ENCODE assay signal across 9 cellular contexts in genomic region chr19:1618157-1619093, GRCh38. TPM values are rescaled to one million over a fixed set of nuclear protein-coding genes. Genes with fewer than 3 reads are reported as not detected.
DNase-seq lines count a peak whose midpoint lies in the region; ATAC-seq, FAIRE-seq and TF ChIP-seq lines count a peak whose summit lies in the region.
"Had no signal": no experiment of that assay in that cellular context is flagged by ENCODE, and none has a peak within 500 bp of the region (broad histone marks: within the 10 kb centered on the region; RNA-seq: fewer than 3 reads in every experiment).

No MANE protein-coding gene starts in this region.

- CTCF ChIA-PET in K562 (lab: Yijun Ruan, JAX; ENCODE audit: low intra/inter-chr PET ratio): no interaction called here

- in situ Hi-C loops in K562 (cut with MboI): no loop called here

- no peak overlapping the region for H2AFZ ChIP-seq in K562 (ENCODE audit: low read depth, low read length)

- no peak overlapping the region for H3K27ac ChIP-seq in K562 (ENCODE audit: extremely low read depth, low read depth, low read length)
- no peak overlapping the region for H3K27ac ChIP-seq in liver (ENCODE audit: low read depth in 1 of 2, low read length in 2 of 2)
- no peak overlapping the region for H3K27ac ChIP-seq in effector memory CD4-positive, alpha-beta T cell (ENCODE audit: insufficient read depth, low read length, poor library complexity, severe bottlenecking)

- H3K4me2 ChIP-seq in K562 (ENCODE audit: insufficient read depth, low read length): no peak overlapping the region

- peak; percentile 43 to 45 (median 43); a peak in 5 of 6 replicates for TF ChIP-seq CTCF in K562 (IDR thresholded peaks at IDR 0.05 in 2 of 3, conservative IDR thresholded peaks at IDR 0.05 in 1 of 3; ENCODE audit: insufficient read depth in 2 of 3, low read depth in 1 of 3, low read length in 3 of 3)
- peak; percentile 32 for TF ChIP-seq CTCF in liver (IDR thresholded peaks at IDR 0.05; ENCODE audit: low read depth, low read length, missing input control)

- H3K4me1 ChIP-seq in K562 (replicated peaks in 1 of 2; ENCODE audit: control insufficient read depth in 2 of 2, insufficient read depth in 2 of 2, low read length in 2 of 2): peaks cover 0 to 54% of the 10 kb centered on the region in 2 experiments; a peak in 2 of 5 replicates
- no peaks in the 10 kb centered on the region for H3K4me1 ChIP-seq in liver (ENCODE audit: control insufficient read depth in 4 of 4, insufficient read depth in 4 of 4, low read length in 3 of 4)
- H3K4me1 ChIP-seq in effector memory CD4-positive, alpha-beta T cell (ENCODE audit: control insufficient read depth, insufficient read depth, low read length, poor library complexity, severe bottlenecking): no peaks in the 10 kb centered on the region

- TF ChIP-seq EP300 in K562 (IDR thresholded peaks at IDR 0.05; ENCODE audit: low read length): no peak

- WGBS in K562 (ENCODE audit: insufficient coverage, low coverage, missing lambda C conversion rate): 94% methylated on average over 19 of the region's 24 CpGs
- WGBS in liver: 82% methylated on average over 24 of the region's 24 CpGs

- no peaks in the 10 kb centered on the region for H4K20me1 ChIP-seq in K562 (replicated peaks; ENCODE audit: control insufficient read depth, insufficient read depth, low read length)

- H3K27me3 ChIP-seq in K562 (ENCODE audit: control insufficient read depth in 2 of 2, insufficient read depth in 2 of 2, low read length in 2 of 2) (no peaks in the 10 kb centered on the region), liver (ENCODE audit: control insufficient read depth in 4 of 4, insufficient read depth in 4 of 4, low read length in 3 of 4) (no peaks in the 10 kb centered on the region)
- no peaks in the 10 kb centered on the region for H3K27me3 ChIP-seq in effector memory CD4-positive, alpha-beta T cell (replicated peaks; ENCODE audit: control insufficient read depth, insufficient read depth, low read length, poor library complexity, severe bottlenecking)

- H3K4me3 ChIP-seq in K562: no peak overlapping the region
- H3K4me3 ChIP-seq in liver (ENCODE audit: low read depth in 1 of 3, low read length in 3 of 3): no peak overlapping the region
- no peak overlapping the region for H3K4me3 ChIP-seq in effector memory CD4-positive, alpha-beta T cell (ENCODE audit: insufficient read depth, low read depth, low read length, poor library complexity, severe bottlenecking)

- no peak for TF ChIP-seq POLR2A in K562 (conservative IDR thresholded peaks at IDR 0.05)

- no TSS peak for BruUV-seq in K562 (replicated peaks; lab: Mats Ljungman, UMichigan)

- H3K9me1 ChIP-seq in K562 (ENCODE audit: control insufficient read depth, insufficient read depth, low read length): no peaks in the 10 kb centered on the region

- FAIRE-seq in K562 (lab: Jason Lieb, UNC): no peak
- FAIRE-seq: G401.6 had no signal

- H3K36me3 ChIP-seq in K562 (ENCODE audit: control insufficient read depth, insufficient read depth, low read length) (peaks cover 93% of the 10 kb centered on the region), liver (ENCODE audit: control insufficient read depth in 4 of 4, insufficient read depth in 3 of 4, low read depth in 1 of 4, low read length in 3 of 4) (peaks cover 2 to 27% (median 5%) of the 10 kb centered on the region in 4 donors)
- peaks cover 46% of the 10 kb centered on the region for H3K36me3 ChIP-seq in effector memory CD4-positive, alpha-beta T cell (ENCODE audit: control insufficient read depth, insufficient read depth, low read length)

- H3K79me2 ChIP-seq in K562 (ENCODE audit: control insufficient read depth, insufficient read depth, low read length): no peaks in the 10 kb centered on the region; the same call in 1 of the 3 replicates

- ATAC-seq in K562: peak; percentile 86
- no peak for ATAC-seq in HG02885 (IDR thresholded peaks at IDR 0.05; ENCODE audit: poor library complexity, unreplicated experiment)
- no peak for ATAC-seq in HG02610 (IDR thresholded peaks at IDR 0.05; ENCODE audit: unreplicated experiment)

- POLR2A ChIA-PET in K562 (lab: Yijun Ruan, JAX): interaction anchor here (1.2 kb wide), 1 partner anchor 14 kb away, joined by 4 read pairs; no protein-coding TSS in a partner anchor

- no peaks in the 10 kb centered on the region for H3K9me3 ChIP-seq in K562 (replicated peaks; ENCODE audit: control insufficient read depth, insufficient read depth, low read depth, low read length)
- no peaks in the 10 kb centered on the region for H3K9me3 ChIP-seq in liver (ENCODE audit: control insufficient read depth in 4 of 4, low read length in 3 of 4)
- no peaks in the 10 kb centered on the region for H3K9me3 ChIP-seq in effector memory CD4-positive, alpha-beta T cell (ENCODE audit: control insufficient read depth, low read length)

- DNase-seq in SIG-M5 treated with dmso at 0.1 percent for 504 hours (lab: John Stamatoyannopoulos, UW; ENCODE audit: unreplicated experiment): peak; percentile 20
- no peak for DNase-seq in SIG-M5 (lab: John Stamatoyannopoulos, UW)
- peak; percentile 18 for DNase-seq in NCI-H2171 treated with DMSO at 0.1 percent for 48 hours (lab: John Stamatoyannopoulos, UW)
- peak; percentile 46 to 64 (median 55) for DNase-seq in K562 (ENCODE audit: extremely low read depth in 1 of 4, low spot score in 3 of 4)
- DNase-seq in effector memory CD4-positive, alpha-beta T cell: no peak

- TF ChIP-seq RAD21 in K562 (CRISPR knock-in tag; conservative IDR thresholded peaks at IDR 0.05 in 1 of 2, IDR thresholded peaks at IDR 0.05 in 1 of 2) (peak in 1 of 2 experiments; percentile 24; a peak in 1 of 4 replicates), liver (IDR thresholded peaks at IDR 0.05) (peak in 1 of 2 donors; percentile 69)

- H3K9ac ChIP-seq in K562 (ENCODE audit: insufficient read depth in 1 of 2, low read depth in 2 of 2, low read length in 2 of 2): peak overlapping the region in 1 of 2 experiments; percentile 36; a peak in 2 of 4 replicates
- no peak overlapping the region for H3K9ac ChIP-seq in liver (ENCODE audit: low read depth in 1 of 2, low read length in 2 of 2)

- intact Hi-C loops in K562 (cut with micrococcal nuclease): no loop called here

RNA-seq across cellular contexts. Expression of gene UQCR11, which starts 13.2 kb away (rescaled TPM):
- 49.4 and 136 TPM in 2 replicates for total RNA-seq in K562 (2011; cell fraction: chromatin; rRNA removed; ENCODE audit: low replicate concordance)
- total RNA-seq in K562 (2011; cell fraction: nucleolus; rRNA removed): 110 and 114 TPM in 2 replicates
- total RNA-seq in K562 (2011; cell fraction: nucleoplasm; rRNA removed): 78.5 and 82.1 TPM in 2 replicates
- total RNA-seq in K562 (2014; rRNA removed): 203 and 259 TPM in 2 replicates
- 62.7 and 65.9 TPM in 2 replicates for total RNA-seq in K562 (2014; rRNA removed; fragmentation: Illumina TruSeq; extraction: Trizol)
- total RNA-seq in K562 (2015; rRNA removed; fragmentation: Illumina TruSeq; extraction: Trizol): 94.2 and 104 TPM in 2 replicates
- 355 and 411 TPM in 2 replicates for total RNA-seq in K562 (2021)
- polyA plus RNA-seq in K562 (2011; rRNA removed): 390 and 494 TPM in 2 replicates
- polyA plus RNA-seq in K562 (2011; cell fraction: cytosol; rRNA removed): 245 and 412 TPM in 2 replicates
- polyA plus RNA-seq in K562 (2011; cell fraction: nucleus; rRNA removed): 128 and 175 TPM in 2 replicates
- 203 and 322 TPM in 2 replicates for polyA plus RNA-seq in K562 (2012)
- polyA plus RNA-seq in K562 (2014; fragmentation: Illumina TruSeq; extraction: Trizol): 57.6 and 122 TPM in 2 replicates
- 100 to 1,000 TPM; 225 to 394 TPM for polyA plus RNA-seq in K562 (2014; fragmentation: Nextera tagmentation; extraction: Ambion mirVana)
- 329 and 366 TPM in 2 replicates for polyA plus RNA-seq in K562 (2014; rRNA removed)
- polyA minus RNA-seq in K562 (2011; rRNA and poly(A)+ RNA removed): 24.6 and 35.3 TPM in 2 replicates
- 35.2 and 46.2 TPM in 2 replicates for polyA minus RNA-seq in K562 (2011; cell fraction: cytosol; rRNA and poly(A)+ RNA removed)
- polyA minus RNA-seq in K562 (2011; cell fraction: nucleus; rRNA and poly(A)+ RNA removed): 26.8 and 31.8 TPM in 2 replicates
- total RNA-seq in liver: 10 to 100 TPM; 23.8 to 37.4 TPM
- polyA plus RNA-seq in liver: 100 to 1,000 TPM; 127 to 862 TPM

RNA-seq across cellular contexts. Expression of gene MBD3, which starts 25.8 kb away (rescaled TPM):
- total RNA-seq in K562 (2011; cell fraction: chromatin; rRNA removed; ENCODE audit: low replicate concordance): 89.8 and 204 TPM in 2 replicates
- 153 TPM in 2 replicates for total RNA-seq in K562 (2011; cell fraction: nucleolus; rRNA removed)
- 99.7 and 106 TPM in 2 replicates for total RNA-seq in K562 (2011; cell fraction: nucleoplasm; rRNA removed)
- total RNA-seq in K562 (2014; rRNA removed): 135 and 157 TPM in 2 replicates
- total RNA-seq in K562 (2014; rRNA removed; fragmentation: Illumina TruSeq; extraction: Trizol): 11.4 and 12.6 TPM in 2 replicates
- total RNA-seq in K562 (2015; rRNA removed; fragmentation: Illumina TruSeq; extraction: Trizol): 51.9 and 62.9 TPM in 2 replicates
- total RNA-seq in K562 (2021): 114 and 137 TPM in 2 replicates
- 30.9 and 37.9 TPM in 2 replicates for polyA plus RNA-seq in K562 (2011; rRNA removed)
- polyA plus RNA-seq in K562 (2011; cell fraction: cytosol; rRNA removed): 58.0 and 173 TPM in 2 replicates
- 66.0 and 127 TPM in 2 replicates for polyA plus RNA-seq in K562 (2011; cell fraction: nucleus; rRNA removed)
- 65.7 and 74.0 TPM in 2 replicates for polyA plus RNA-seq in K562 (2012)
- 7.7 and 39.8 TPM in 2 replicates for polyA plus RNA-seq in K562 (2014; fragmentation: Illumina TruSeq; extraction: Trizol)
- under 1 TPM; 0.24 to 0.52 TPM for polyA plus RNA-seq in K562 (2014; fragmentation: Nextera tagmentation; extraction: Ambion mirVana)
- 94.4 and 103 TPM in 2 replicates for polyA plus RNA-seq in K562 (2014; rRNA removed)
- polyA minus RNA-seq in K562 (2011; rRNA and poly(A)+ RNA removed): 35.8 and 69.0 TPM in 2 replicates
- polyA minus RNA-seq in K562 (2011; cell fraction: cytosol; rRNA and poly(A)+ RNA removed): 99.0 and 105 TPM in 2 replicates
- 27.9 and 29.1 TPM in 2 replicates for polyA minus RNA-seq in K562 (2011; cell fraction: nucleus; rRNA and poly(A)+ RNA removed)
- 10 to 100 TPM; 48.4 to 57.6 TPM for total RNA-seq in liver
- 10 to 100 TPM; 12.4 to 52.0 TPM for polyA plus RNA-seq in liver

RNA-seq across cellular contexts. Expression of gene TCF3, which starts 34.0 kb away (rescaled TPM):
- total RNA-seq in K562 (2011; cell fraction: chromatin; rRNA removed; ENCODE audit: low replicate concordance): 46.3 and 93.5 TPM in 2 replicates
- 72.8 and 74.5 TPM in 2 replicates for total RNA-seq in K562 (2011; cell fraction: nucleolus; rRNA removed)
- total RNA-seq in K562 (2011; cell fraction: nucleoplasm; rRNA removed): 46.6 and 55.9 TPM in 2 replicates
- 201 and 273 TPM in 2 replicates for total RNA-seq in K562 (2014; rRNA removed)
- total RNA-seq in K562 (2014; rRNA removed; fragmentation: Illumina TruSeq; extraction: Trizol): 34.6 and 36.1 TPM in 2 replicates
- 84.0 and 96.5 TPM in 2 replicates for total RNA-seq in K562 (2015; rRNA removed; fragmentation: Illumina TruSeq; extraction: Trizol)
- 229 and 259 TPM in 2 replicates for total RNA-seq in K562 (2021)
- 61.7 and 62.0 TPM in 2 replicates for polyA plus RNA-seq in K562 (2011; rRNA removed)
- 76.1 and 277 TPM in 2 replicates for polyA plus RNA-seq in K562 (2011; cell fraction: cytosol; rRNA removed)
- 97.7 and 198 TPM in 2 replicates for polyA plus RNA-seq in K562 (2011; cell fraction: nucleus; rRNA removed)
- 117 and 145 TPM in 2 replicates for polyA plus RNA-seq in K562 (2012)
- polyA plus RNA-seq in K562 (2014; fragmentation: Illumina TruSeq; extraction: Trizol): 84.9 and 128 TPM in 2 replicates
- 1 to 10 TPM; 5.6 to 5.7 TPM for polyA plus RNA-seq in K562 (2014; fragmentation: Nextera tagmentation; extraction: Ambion mirVana)
- 171 and 173 TPM in 2 replicates for polyA plus RNA-seq in K562 (2014; rRNA removed)
- 17.3 and 29.0 TPM in 2 replicates for polyA minus RNA-seq in K562 (2011; rRNA and poly(A)+ RNA removed)
- 92.9 and 128 TPM in 2 replicates for polyA minus RNA-seq in K562 (2011; cell fraction: cytosol; rRNA and poly(A)+ RNA removed)
- 30.5 and 31.8 TPM in 2 replicates for polyA minus RNA-seq in K562 (2011; cell fraction: nucleus; rRNA and poly(A)+ RNA removed)
- 100 to 1,000 TPM in 1 of 2 donors, 10 to 100 TPM in 1; 10.9 to 119 TPM for total RNA-seq in liver
- polyA plus RNA-seq in liver: 10 to 100 TPM in 1 of 2 donors, 1 to 10 TPM in 1; 5.2 to 14.6 TPM

RNA-seq across cellular contexts. Expression of gene MEX3D, which starts 50.3 kb away (rescaled TPM):
- 1.3 and 3.7 TPM in 2 replicates for total RNA-seq in K562 (2011; cell fraction: chromatin; rRNA removed; ENCODE audit: low replicate concordance)
- 7.0 and 7.7 TPM in 2 replicates for total RNA-seq in K562 (2011; cell fraction: nucleolus; rRNA removed)
- 3.1 and 3.2 TPM in 2 replicates for total RNA-seq in K562 (2011; cell fraction: nucleoplasm; rRNA removed)
- total RNA-seq in K562 (2014; rRNA removed) (39.3 and 48.8 TPM in 2 replicates), K562 (2014; rRNA removed; fragmentation: Illumina TruSeq; extraction: Trizol) (5.7 and 6.5 TPM in 2 replicates), K562 (2015; rRNA removed; fragmentation: Illumina TruSeq; extraction: Trizol) (9.5 and 9.8 TPM in 2 replicates), K562 (2021) (34.0 and 35.9 TPM in 2 replicates), liver (1 to 10 TPM; 6.0 to 9.1 TPM)
- polyA plus RNA-seq in K562 (2011; rRNA removed) (2.6 and 3.3 TPM in 2 replicates), K562 (2014; fragmentation: Illumina TruSeq; extraction: Trizol) (2.6 and 4.4 TPM in 2 replicates), K562 (2014; fragmentation: Nextera tagmentation; extraction: Ambion mirVana) (1 to 10 TPM; 1.7 to 1.9 TPM), K562 (2014; rRNA removed) (11.6 and 11.9 TPM in 2 replicates), liver (1 to 10 TPM in 1 of 2 donors, under 1 TPM in 1; 0.92 to 4.4 TPM)
- 3.5 and 29.9 TPM in 2 replicates for polyA plus RNA-seq in K562 (2011; cell fraction: cytosol; rRNA removed)
- polyA plus RNA-seq in K562 (2011; cell fraction: nucleus; rRNA removed): 2.1 and 5.8 TPM in 2 replicates
- 6.4 and 7.7 TPM in 2 replicates for polyA plus RNA-seq in K562 (2012)
- polyA minus RNA-seq in K562 (2011; rRNA and poly(A)+ RNA removed): 1.0 and 1.6 TPM in 2 replicates
- 20.2 and 21.8 TPM in 2 replicates for polyA minus RNA-seq in K562 (2011; cell fraction: cytosol; rRNA and poly(A)+ RNA removed)
- 2.4 and 3.0 TPM in 2 replicates for polyA minus RNA-seq in K562 (2011; cell fraction: nucleus; rRNA and poly(A)+ RNA removed)

Comparison
In these comparisons a context has a peak if more than half of its experiments do, and no peak if none do; other contexts are left out.
1. DNase-seq: peak in SIG-M5 treated with dmso at 0.1 percent for 504 hours (single experiment), NCI-H2171 treated with DMSO at 0.1 percent for 48 hours (single experiment) and K562 (4 of 4); none in SIG-M5 (single experiment) and effector memory CD4-positive, alpha-beta T cell (0 of 3).